25 cellular contexts compared by ENCODE assay signal in the genomic region with DNA sequence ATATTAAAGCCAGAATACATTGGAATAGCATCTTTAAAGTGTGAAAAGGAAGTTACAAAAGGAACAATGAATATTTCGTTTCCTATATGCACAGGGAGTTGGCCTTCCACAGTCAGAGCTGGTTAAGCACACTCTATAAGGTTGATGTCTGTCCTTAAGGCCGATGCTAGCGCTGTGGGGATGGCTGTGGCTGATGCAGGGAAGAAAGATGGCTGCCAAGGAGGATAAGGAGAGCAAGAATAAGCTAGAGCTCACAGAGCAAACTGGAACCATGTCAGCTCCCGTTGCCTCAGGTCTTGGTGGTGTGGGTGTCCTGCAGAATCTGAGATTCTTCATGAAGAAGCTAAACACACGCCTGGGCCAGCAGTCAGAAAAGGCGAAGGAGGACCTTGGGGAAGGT.
"Had no signal": no experiment of that assay in that cellular context is flagged by ENCODE, and none has a peak within 500 bp of the region (broad histone marks: within the 10 kb centered on the region; RNA-seq: fewer than 3 reads in every experiment).

No MANE protein-coding gene starts in this region.

- H3K4me1 Mint-ChIP-seq: neural progenitor cell had no signal

- H3K27me3 ChIP-seq: gastrocnemius medialis, left lung, neural progenitor cell, right lobe of liver, tibial nerve had no signal

- H3K9me3 Mint-ChIP-seq: activated CD4-positive, alpha-beta memory T cell treated with anti-CD3 and anti-CD28 coated beads, Interleukin-2, amount 10 ng/mL, durations not matched to agents 7 days and 5 days; central memory CD8-positive, alpha-beta T cell; natural killer cell; neural progenitor cell had no signal

- H3K4me3 ChIP-seq: dorsolateral prefrontal cortex, gastrocnemius medialis, left lung, lower lobe of right lung, neural progenitor cell, right lobe of liver, tibial nerve had no signal

- H3K27ac ChIP-seq: dorsolateral prefrontal cortex, gastrocnemius medialis, left lung, lower lobe of right lung, neural progenitor cell, right lobe of liver, tibial nerve had no signal

- H2AFZ ChIP-seq: neural progenitor cell had no signal

- ATAC-seq: gastrocnemius medialis, left lung, lower lobe of right lung, natural killer cell, right lobe of liver had no signal

- H3K4me1 ChIP-seq: gastrocnemius medialis, left lung, lower lobe of right lung, neural progenitor cell, right lobe of liver, tibial nerve had no signal

- H3K4me2 ChIP-seq: neural progenitor cell had no signal

- FAIRE-seq: bronchial epithelial cell, colon, islet of Langerhans had no signal

- DNase-seq: activated CD4-positive, alpha-beta memory T cell treated with anti-CD3 and anti-CD28 coated beads, Interleukin-2, amount 10 ng/mL, durations not matched to agents 7 days and 5 days; activated CD4-positive, alpha-beta T cell treated with anti-CD3 and anti-CD28 coated beads for 4 hours; activated CD4-positive, CD25-positive, alpha-beta regulatory T cell; activated CD8-positive, alpha-beta memory T cell treated with anti-CD3 and anti-CD28 coated beads, Interleukin-2, amount 50 U/mL, for 48 hours; activated effector memory CD4-positive, alpha-beta T cell treated with Interleukin-2 at 50 U/mL for 16 hours; activated naive CD4-positive, alpha-beta T cell treated with Interleukin-2 at 50 U/mL for 16 hours; activated T-cell treated with anti-CD3 and anti-CD28 coated beads, Interleukin-2, amount 50 U/mL, for 48 hours; dorsolateral prefrontal cortex; effector memory CD4-positive, alpha-beta T cell; erythroblast; gastrocnemius medialis; glutamatergic neuron; left lung; lower lobe of right lung; mesenchymal stem cell; natural killer cell; right lobe of liver; stimulated activated CD4-positive, alpha-beta T cell treated with anti-CD3 and anti-CD28 coated beads, Interleukin-2, amount 100 ng/mL, for 48 hours; stimulated activated naive CD4-positive, alpha-beta T cell treated with Interleukin-2 at 50 U/mL for 16 hours had no signal

- H3K36me3 Mint-ChIP-seq: natural killer cell, neural progenitor cell had no signal

- H3K9ac ChIP-seq: neural progenitor cell had no signal

- H3K36me3 ChIP-seq: gastrocnemius medialis, left lung, lower lobe of right lung, neural progenitor cell, right lobe of liver, tibial nerve had no signal

- H3K27me3 Mint-ChIP-seq: central memory CD8-positive, alpha-beta T cell had no signal

- H3K4me3 Mint-ChIP-seq: activated CD4-positive, alpha-beta memory T cell treated with anti-CD3 and anti-CD28 coated beads, Interleukin-2, amount 10 ng/mL, durations not matched to agents 7 days and 5 days; natural killer cell; neural progenitor cell had no signal

- H3K27ac Mint-ChIP-seq: activated CD4-positive, alpha-beta memory T cell treated with anti-CD3 and anti-CD28 coated beads, Interleukin-2, amount 10 ng/mL, durations not matched to agents 7 days and 5 days; natural killer cell; neural progenitor cell had no signal

- H3K9me3 ChIP-seq: gastrocnemius medialis, left lung, lower lobe of right lung, right lobe of liver, tibial nerve had no signal
